Comparison of ENCODE assay signal across 8 cellular contexts in the genomic region with DNA sequence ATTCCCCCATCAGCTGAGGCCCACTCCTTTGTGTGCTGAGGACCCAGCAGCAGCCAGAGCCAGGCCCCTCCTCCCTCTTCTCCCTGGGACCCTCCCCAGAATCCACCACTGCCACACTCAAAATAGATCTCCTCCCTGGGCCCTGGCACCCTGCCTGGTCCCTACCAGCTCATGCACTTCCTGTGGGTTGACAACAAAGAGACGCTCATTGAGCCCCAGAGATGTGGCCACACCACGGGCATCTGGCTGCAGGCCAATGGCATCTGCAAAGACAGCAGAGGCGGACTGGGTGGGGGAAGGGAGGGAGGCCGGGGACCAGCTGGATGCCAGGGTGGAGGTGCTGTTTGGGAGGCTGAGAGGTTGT. TPM values are rescaled to one million over a fixed set of nuclear protein-coding genes. Genes with fewer than 3 reads are reported as not detected.
A peak's percentile ranks its signal among the peaks of the same experiment; 100 is the strongest.
DNase-seq lines count a peak whose midpoint lies in the region; ATAC-seq, FAIRE-seq and TF ChIP-seq lines count a peak whose summit lies in the region.
"Had no signal": no experiment of that assay in that cellular context is flagged by ENCODE, and none has a peak within 500 bp of the region (broad histone marks: within the 10 kb centered on the region; RNA-seq: fewer than 3 reads in every experiment).

No MANE protein-coding gene starts in this region.

- dilution Hi-C loops in endothelial cell of umbilical vein (cut with MboI; ENCODE audit: extremely low pct_ligation_motif_present, low sequenced_read_pairs) = no loop called here

- BruUV-seq in endothelial cell of umbilical vein (replicated peaks; lab: Mats Ljungman, UMichigan) = no TSS peak

- H3K36me3 ChIP-seq in endothelial cell of umbilical vein (ENCODE audit: control insufficient read depth in 2 of 2, extremely low read depth in 1 of 2, insufficient read depth in 2 of 2, low read length in 2 of 2) = peaks cover 0 to 17% of the 10 kb centered on the region in 2 experiments

- peaks cover 14% of the 10 kb centered on the region for H3K4me1 ChIP-seq in endothelial cell of umbilical vein (ENCODE audit: control insufficient read depth, extremely low read depth, insufficient read depth, low read length)

- H4K20me1 ChIP-seq in endothelial cell of umbilical vein (replicated peaks; ENCODE audit: control insufficient read depth, extremely low read depth, insufficient read depth, low read length) = no peaks in the 10 kb centered on the region

- no peak overlapping the region for H3K4me3 ChIP-seq in endothelial cell of umbilical vein (replicated peaks in 1 of 3; ENCODE audit: insufficient read depth in 1 of 3, low read depth in 1 of 3, low read length in 3 of 3)

- no peak overlapping the region for H3K27ac ChIP-seq in endothelial cell of umbilical vein (ENCODE audit: insufficient read depth, low read depth, low read length)

- TF ChIP-seq POLR2A in endothelial cell of umbilical vein (IDR thresholded peaks at IDR 0.05; ENCODE audit: low read depth, low read length) = no peak

- H3K9me3 ChIP-seq in endothelial cell of umbilical vein (replicated peaks; ENCODE audit: control insufficient read depth, insufficient read depth, low read length) = no peaks in the 10 kb centered on the region

- no peak overlapping the region for H3K9ac ChIP-seq in endothelial cell of umbilical vein (replicated peaks; ENCODE audit: extremely low read depth, insufficient read depth, low read length)

- no peaks in the 10 kb centered on the region for H3K9me1 ChIP-seq in endothelial cell of umbilical vein (replicated peaks; ENCODE audit: control insufficient read depth, extremely low read depth, insufficient read depth, low read length)

- H2AFZ ChIP-seq in endothelial cell of umbilical vein (ENCODE audit: low read depth, low read length) = no peak overlapping the region

- no peaks in the 10 kb centered on the region for H3K27me3 ChIP-seq in endothelial cell of umbilical vein (ENCODE audit: control insufficient read depth in 2 of 2, insufficient read depth in 2 of 2, low read length in 2 of 2)

- no peaks in the 10 kb centered on the region for H3K79me2 ChIP-seq in endothelial cell of umbilical vein (ENCODE audit: control insufficient read depth, insufficient read depth, low read length)

- CTCF ChIA-PET in endothelial cell of umbilical vein (lab: Charles Lee) = interaction anchor here (0.8 to 10.4 kb wide), 18 partner anchors 10 to 211 kb away, joined by 3 to 385 read pairs (median 4); partner anchors contain the start of genes ENDOU, RAPGEF3, RPAP3 and SLC48A1
- CTCF ChIA-PET in HEK293T (lab: Yijun Ruan, JAX) = interaction anchor here (0.6 to 6.3 kb wide), 16 partner anchors 8 to 105 kb away, joined by 3 to 85 read pairs (median 6); partner anchors contain the start of genes ENDOU, RAPGEF3 and RPAP3

- H3K4me2 ChIP-seq in endothelial cell of umbilical vein (ENCODE audit: insufficient read depth, low read length) = no peak overlapping the region

- no peak for TF ChIP-seq CTCF in endothelial cell of umbilical vein (IDR thresholded peaks at IDR 0.05; ENCODE audit: extremely low read depth in 1 of 2, insufficient read depth in 1 of 2, low read depth in 1 of 2, low read length in 2 of 2)

- DNase-seq in NCI-H2107 (lab: John Stamatoyannopoulos, UW) = peak; percentile 95
- DNase-seq in activated CD4-positive, alpha-beta T cell treated with anti-CD3 and anti-CD28 coated beads, Interleukin-2, amount 50 U/mL, for 4 hours = peak; percentile 22 to 30
- peak; percentile 43 for DNase-seq in endothelial cell of umbilical vein (ENCODE audit: low read depth, low spot score)
- peak; percentile 97 for DNase-seq in pons (ENCODE audit: low spot score)
- DNase-seq in HEK293T (ENCODE audit: extremely low spot score) = no peak

- peak; percentile 31 for ATAC-seq in GM21423 (IDR thresholded peaks at IDR 0.05; ENCODE audit: unreplicated experiment)
- ATAC-seq in HG03521 (IDR thresholded peaks at IDR 0.05; ENCODE audit: unreplicated experiment) = no peak
- ATAC-seq: Panc1 had no signal

- no peak for FAIRE-seq in endothelial cell of umbilical vein (lab: Jason Lieb, UNC)

- intact Hi-C loops in endothelial cell of umbilical vein (cut with micrococcal nuclease) = no loop called here

- POLR2A ChIA-PET in endothelial cell of umbilical vein (lab: Charles Lee) (interaction anchor here (2.5 kb wide), 1 partner anchor 17 kb away, joined by 11 read pairs; the partner anchor contains the start of gene RAPGEF3), HEK293T (lab: Yijun Ruan, JAX) (interaction anchor here (0.9 kb wide), 1 partner anchor 35 kb away, joined by 3 read pairs; the partner anchor contains the start of gene RPAP3)

TF ChIP-seq in endothelial cell of umbilical vein, 7 proteins besides CTCF, POLR2A, EP300 and RAD21:
- TF ChIP-seq FOS (IDR thresholded peaks at IDR 0.05; ENCODE audit: borderline replicate concordance, insufficient read depth, low read length) (no peak), POLR2AphosphoS5 (IDR thresholded peaks at IDR 0.05; ENCODE audit: insufficient read depth, low read depth, low read length) (peak; percentile 40)

TF ChIP-seq in HEK293T, 16 proteins besides CTCF, POLR2A, EP300 and RAD21:
- TF ChIP-seq BHLHE40 (IDR thresholded peaks at IDR 0.05; ENCODE audit: borderline replicate concordance) (no peak), ELF4 (IDR thresholded peaks at IDR 0.05) (no peak), FOXA1 (IDR thresholded peaks at IDR 0.05) (no peak)

RNA-seq across cellular contexts. Expression of gene ENDOU, which starts 16.0 kb away (rescaled TPM):
- total RNA-seq in endothelial cell of umbilical vein = not detected in 2 replicates
- polyA plus RNA-seq in endothelial cell of umbilical vein = not detected in 2 replicates
- 0.04 TPM in 1 of 2 replicates, not detected in the other for polyA plus RNA-seq in endothelial cell of umbilical vein (2011; cell fraction: cytosol; rRNA removed)
- polyA plus RNA-seq in endothelial cell of umbilical vein (2011; cell fraction: nucleus; rRNA removed) = 0.32 and 0.48 TPM in 2 replicates
- 0.07 TPM in 1 of 2 replicates, not detected in the other for polyA plus RNA-seq in endothelial cell of umbilical vein (2012)
- polyA minus RNA-seq in endothelial cell of umbilical vein = not detected in 2 replicates
- not detected for polyA minus RNA-seq in endothelial cell of umbilical vein (2011; cell fraction: cytosol; rRNA and poly(A)+ RNA removed)
- polyA minus RNA-seq in endothelial cell of umbilical vein (2011; cell fraction: nucleus; rRNA and poly(A)+ RNA removed) = not detected in 2 replicates

RNA-seq across cellular contexts. Expression of gene RAPGEF3, which starts 17.4 kb away (rescaled TPM):
- total RNA-seq in endothelial cell of umbilical vein = 53.6 and 55.1 TPM in 2 replicates
- polyA plus RNA-seq in endothelial cell of umbilical vein = 30.8 and 34.5 TPM in 2 replicates
- polyA plus RNA-seq in endothelial cell of umbilical vein (2011; cell fraction: cytosol; rRNA removed) = 14.4 and 18.3 TPM in 2 replicates
- polyA plus RNA-seq in endothelial cell of umbilical vein (2011; cell fraction: nucleus; rRNA removed) = 171 and 207 TPM in 2 replicates
- 29.7 and 38.7 TPM in 2 replicates for polyA plus RNA-seq in endothelial cell of umbilical vein (2012)
- polyA minus RNA-seq in endothelial cell of umbilical vein = 34.0 and 42.1 TPM in 2 replicates
- polyA minus RNA-seq in endothelial cell of umbilical vein (2011; cell fraction: cytosol; rRNA and poly(A)+ RNA removed) = 3.3 TPM
- 57.3 and 65.6 TPM in 2 replicates for polyA minus RNA-seq in endothelial cell of umbilical vein (2011; cell fraction: nucleus; rRNA and poly(A)+ RNA removed)

RNA-seq across cellular contexts. Expression of gene SLC48A1, which starts 31.7 kb away (rescaled TPM):
- total RNA-seq in endothelial cell of umbilical vein = 17.9 and 20.3 TPM in 2 replicates
- 17.3 and 19.8 TPM in 2 replicates for polyA plus RNA-seq in endothelial cell of umbilical vein
- 13.0 and 14.1 TPM in 2 replicates for polyA plus RNA-seq in endothelial cell of umbilical vein (2011; cell fraction: cytosol; rRNA removed)
- polyA plus RNA-seq in endothelial cell of umbilical vein (2011; cell fraction: nucleus; rRNA removed) = 21.7 and 24.5 TPM in 2 replicates
- 14.7 and 19.3 TPM in 2 replicates for polyA plus RNA-seq in endothelial cell of umbilical vein (2012)
- 14.9 and 20.7 TPM in 2 replicates for polyA minus RNA-seq in endothelial cell of umbilical vein
- 18.2 TPM for polyA minus RNA-seq in endothelial cell of umbilical vein (2011; cell fraction: cytosol; rRNA and poly(A)+ RNA removed)
- polyA minus RNA-seq in endothelial cell of umbilical vein (2011; cell fraction: nucleus; rRNA and poly(A)+ RNA removed) = 7.0 and 7.5 TPM in 2 replicates

RNA-seq across cellular contexts. Expression of gene RPAP3, which starts 35.5 kb away (rescaled TPM):
- total RNA-seq in endothelial cell of umbilical vein = 29.8 and 32.5 TPM in 2 replicates
- polyA plus RNA-seq in endothelial cell of umbilical vein = 2.0 and 3.9 TPM in 2 replicates
- 10.4 and 11.0 TPM in 2 replicates for polyA plus RNA-seq in endothelial cell of umbilical vein (2011; cell fraction: cytosol; rRNA removed)
- 9.6 and 14.9 TPM in 2 replicates for polyA plus RNA-seq in endothelial cell of umbilical vein (2011; cell fraction: nucleus; rRNA removed)
- polyA plus RNA-seq in endothelial cell of umbilical vein (2012) = 21.7 and 31.8 TPM in 2 replicates
- 2.0 and 4.5 TPM in 2 replicates for polyA minus RNA-seq in endothelial cell of umbilical vein
- polyA minus RNA-seq in endothelial cell of umbilical vein (2011; cell fraction: cytosol; rRNA and poly(A)+ RNA removed) = 12.3 TPM
- polyA minus RNA-seq in endothelial cell of umbilical vein (2011; cell fraction: nucleus; rRNA and poly(A)+ RNA removed) = 10.7 and 12.8 TPM in 2 replicates
